In genomic region chr1:117821782-117822447, GRCh38 we compare ENCODE assay signal across 11 cellular contexts.
DNase-seq lines count a peak whose midpoint lies in the region; ATAC-seq and TF ChIP-seq lines count a peak whose summit lies in the region.
"Had no signal": no experiment of that assay in that cellular context is flagged by ENCODE, and none has a peak within 500 bp of the region (broad histone marks: within the 10 kb centered on the region; RNA-seq: fewer than 3 reads in every experiment).

No MANE protein-coding gene starts in this region.

- no peak overlapping the region for H3K4me3 Mint-ChIP-seq in chondrocyte (ENCODE audit: unreplicated experiment)

- no peak for ATAC-seq in stimulated activated naive CD8-positive, alpha-beta T cell treated with anti-CD3 and anti-CD28 coated beads, Interleukin-15, Interleukin-2, amounts not matched to agents 100 U/mL and 50 U/mL, for 24 hours
- ATAC-seq in HG02678 (IDR thresholded peaks at IDR 0.05; ENCODE audit: unreplicated experiment) (no peak), GM18873 (IDR thresholded peaks at IDR 0.05; ENCODE audit: low FRiP score, unreplicated experiment) (no peak), GM21737 (IDR thresholded peaks at IDR 0.05; ENCODE audit: unreplicated experiment) (no peak)

- peaks cover 67% of the 10 kb centered on the region for H3K4me1 Mint-ChIP-seq in chondrocyte (ENCODE audit: low read depth)

- DNase-seq in AG08396 (ENCODE audit: low spot score) (peak; percentile 46), NB4 (ENCODE audit: low read depth) (peak; percentile 23), chondrocyte (ENCODE audit: low spot score) (no peak), lung microvascular endothelial cell (ENCODE audit: low read depth in 2 of 2) (peak; percentile 98 to 99)
- no peak for DNase-seq in stimulated activated naive CD8-positive, alpha-beta T cell treated with anti-CD3 and anti-CD28 coated beads, Interleukin-15, Interleukin-2, amounts not matched to agents 100 U/mL and 50 U/mL, for 24 hours
- DNase-seq: activated CD4-positive, alpha-beta T cell treated with anti-CD3 and anti-CD28 coated beads, Interleukin-2, amount 50 U/mL, for 4 hours; DMS79 treated with DMSO at 0.1 percent for 48 hours; NCI-H187 had no signal

- TF ChIP-seq POLR2A in NB4 (IDR thresholded peaks at IDR 0.05; ENCODE audit: extremely low read depth, insufficient read length): no peak

- H3K9me3 Mint-ChIP-seq in chondrocyte (ENCODE audit: low read depth): no peaks in the 10 kb centered on the region

- TF ChIP-seq CTCF in NB4 (IDR thresholded peaks at IDR 0.05; ENCODE audit: low read depth, low read length): no peak
- TF ChIP-seq CTCF in chondrocyte (IDR thresholded peaks at IDR 0.05): no peak

- H3K27me3 Mint-ChIP-seq in chondrocyte (ENCODE audit: low read depth): no peaks in the 10 kb centered on the region

- H3K36me3 Mint-ChIP-seq in chondrocyte (ENCODE audit: low read depth): no peaks in the 10 kb centered on the region

- H3K27ac Mint-ChIP-seq in chondrocyte (ENCODE audit: unreplicated experiment): peak overlapping the region; percentile 95

- no peak overlapping the region for H3K4me3 ChIP-seq in NB4 (ENCODE audit: low read depth, low read length)

Comparison
In these comparisons a context has a peak if more than half of its experiments do, and no peak if none do; other contexts are left out.
1. DNase-seq: peak in AG08396 (single experiment), NB4 (single experiment) and lung microvascular endothelial cell (2 of 2); none in chondrocyte (single experiment) and stimulated activated naive CD8-positive, alpha-beta T cell treated with anti-CD3 and anti-CD28 coated beads, Interleukin-15, Interleukin-2, amounts not matched to agents 100 U/mL and 50 U/mL, for 24 hours (single experiment).